Comparison of ENCODE assay signal across 1 cellular context in genomic region chr3:57168151-57168550, GRCh38.
TF ChIP-seq lines count a peak whose summit lies in the region.

No MANE protein-coding gene starts in this region.

TF ChIP-seq in IMR-90, 13 proteins besides CTCF, POLR2A, EP300 and RAD21 (continued from another document):
- TF ChIP-seq FOS (IDR thresholded peaks at IDR 0.05; ENCODE audit: low read depth, low read length) (no peak), CHD1 (IDR thresholded peaks at IDR 0.05; ENCODE audit: low read depth, low read length) (no peak)
